In genomic region chr7:47757946-47758371, GRCh38 we compare ENCODE assay signal across 11 cellular contexts.
DNase-seq lines count a peak whose midpoint lies in the region; ATAC-seq and TF ChIP-seq lines count a peak whose summit lies in the region.
"Had no signal": no experiment of that assay in that cellular context is flagged by ENCODE, and none has a peak within 500 bp of the region (broad histone marks: within the 10 kb centered on the region; RNA-seq: fewer than 3 reads in every experiment).

No MANE protein-coding gene starts in this region.

- H3K79me2 ChIP-seq in PC-9 (ENCODE audit: low read depth) = no peaks in the 10 kb centered on the region

- in situ Hi-C loops in astrocyte of the cerebellum (cut with HindIII; ENCODE audit: low sequenced_read_pairs) = no loop called here

- no peak for ATAC-seq in HG02678 (IDR thresholded peaks at IDR 0.05; ENCODE audit: unreplicated experiment)
- ATAC-seq in GM21447 (IDR thresholded peaks at IDR 0.05; ENCODE audit: unreplicated experiment) = no peak

- peak overlapping the region; percentile 93 for H3K9ac ChIP-seq in skeletal muscle satellite cell (ENCODE audit: low read depth, low read length)

- H3K4me2 ChIP-seq in skeletal muscle satellite cell (ENCODE audit: low read length) (peak overlapping the region; percentile 64), PC-9 (no peak overlapping the region)

- H3F3A ChIP-seq in PC-9 (ENCODE audit: insufficient read depth, low read depth) = peaks cover 23% of the 10 kb centered on the region

- BruUV-seq in PC-9 (replicated peaks; lab: Mats Ljungman, UMichigan) = no TSS peak

- H3K27me3 ChIP-seq in skeletal muscle satellite cell (ENCODE audit: control insufficient read depth, insufficient read depth, low read length) (no peaks in the 10 kb centered on the region), PC-9 (ENCODE audit: insufficient read depth, low read depth) (no peaks in the 10 kb centered on the region)

- DNase-seq in ELR (ENCODE audit: low read depth) (peak; percentile 62), astrocyte of the cerebellum (ENCODE audit: low read depth) (peak; percentile 78), inferior parietal cortex (ENCODE audit: extremely low spot score) (peak; percentile 46), PC-9 (no peak), HT-29 (ENCODE audit: low spot score) (no peak)
- DNase-seq: activated T-cell treated with anti-CD3 and anti-CD28 coated beads, Interleukin-2, amount 50 U/mL, for 1 hour; DND-41; glutamatergic neuron had no signal

- H3K4me3 ChIP-seq in astrocyte of the cerebellum (ENCODE audit: low read depth, low read length) = no peak overlapping the region
- H3K4me3 ChIP-seq in skeletal muscle satellite cell (ENCODE audit: low read length) = peak overlapping the region; percentile 8
- no peak overlapping the region for H3K4me3 ChIP-seq in PC-9

- POLR2A ChIA-PET in PC-9 (lab: Charles Lee; ENCODE audit: unreplicated experiment) = no interaction called here

- H3K36me3 ChIP-seq in skeletal muscle satellite cell (ENCODE audit: insufficient read depth, low read length) = no peaks in the 10 kb centered on the region
- no peaks in the 10 kb centered on the region for H3K36me3 ChIP-seq in PC-9 (ENCODE audit: low read depth)

- no peaks in the 10 kb centered on the region for H4K20me1 ChIP-seq in PC-9 (ENCODE audit: insufficient read depth)

- H3K9me2 ChIP-seq in PC-9 (ENCODE audit: insufficient read depth) = no peaks in the 10 kb centered on the region; the same call in 1 of the 2 replicates

- TF ChIP-seq CTCF in astrocyte of the cerebellum (IDR thresholded peaks at IDR 0.05; ENCODE audit: low read depth, low read length, missing control alignments) (no peak), PC-9 (conservative IDR thresholded peaks at IDR 0.05) (no peak)

- no peak overlapping the region for H3K27ac ChIP-seq in PC-9

- H3K4me1 ChIP-seq in skeletal muscle satellite cell (ENCODE audit: control insufficient read depth, insufficient read depth, low read length) = peaks cover 39% of the 10 kb centered on the region
- peaks cover 38% of the 10 kb centered on the region for H3K4me1 ChIP-seq in PC-9 (replicated peaks; ENCODE audit: insufficient read depth)

- intact Hi-C loops in PC-9 (cut with micrococcal nuclease; ENCODE audit: unreplicated experiment) = no loop called here

- CTCF ChIA-PET in PC-9 (lab: Charles Lee) = interaction anchor here (0.6 to 0.7 kb wide), 2 partner anchors 182 to 186 kb away, joined by 3 to 4 read pairs; no protein-coding TSS in a partner anchor

- H3K9me3 ChIP-seq in skeletal muscle satellite cell (replicated peaks; ENCODE audit: low read length) (no peaks in the 10 kb centered on the region), PC-9 (ENCODE audit: insufficient read depth, low read depth) (no peaks in the 10 kb centered on the region)

- no peak overlapping the region for H2AFZ ChIP-seq in PC-9

Comparison
In these comparisons a context has a peak if more than half of its experiments do, and no peak if none do; other contexts are left out.
1. DNase-seq: peak in ELR (single experiment), astrocyte of the cerebellum (single experiment) and inferior parietal cortex (single experiment); none in PC-9 (0 of 2) and HT-29 (single experiment).